ENCODE assay signal across 9 cellular contexts in the genomic region with DNA sequence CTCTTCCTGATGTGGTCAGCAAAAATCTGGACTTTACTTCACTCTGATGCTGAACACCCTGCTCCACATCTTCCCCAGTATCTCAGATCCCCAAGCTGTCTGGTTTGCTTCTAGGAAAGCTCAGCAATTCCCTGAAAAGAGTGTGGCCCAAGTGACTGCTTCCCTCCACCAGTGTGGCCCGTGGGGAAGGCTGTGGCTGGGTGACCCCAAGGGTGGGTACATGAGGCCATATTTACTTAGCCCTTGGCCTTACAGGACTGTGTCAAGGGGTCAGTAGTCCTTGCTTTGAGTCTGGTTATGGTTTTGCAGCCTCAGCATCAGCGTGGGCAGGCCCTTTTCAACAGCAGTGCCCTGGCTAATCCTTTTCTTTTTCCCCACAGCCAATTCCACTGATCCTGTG. TPM values are rescaled to one million over a fixed set of nuclear protein-coding genes. Genes with fewer than 3 reads are reported as not detected.
"Had no signal": no experiment of that assay in that cellular context is flagged by ENCODE, and none has a peak within 500 bp of the region (broad histone marks: within the 10 kb centered on the region; RNA-seq: fewer than 3 reads in every experiment).

No MANE protein-coding gene starts in this region.

RNA-seq across cellular contexts. Expression of a gene that starts 35.8 kb away (rescaled TPM):
- total RNA-seq: activated CD4-positive, alpha-beta T cell treated with anti-CD3 and anti-CD28 coated beads for 36 hours; activated CD8-positive, alpha-beta T cell treated with anti-CD3 and anti-CD28 coated beads, Interleukin-2, amount 10 ng/mL, durations not matched to agents 7 days and 5 days; activated T-helper 2 cell treated with anti-CD3 and anti-CD28 coated beads, Interferon-gamma antibody, Interleukin-2, Interleukin-4, amounts not matched to agents 10 μg/mL and 5 μg/mL and 100 μg/mL, durations not matched to agents 14 hours and 24 hours and 36 hours; bronchial epithelial cell; glomerular endothelial cell; osteocyte; renal cortical epithelial cell; T-helper 1 cell treated with Interleukin-12 subunit alpha and Interleukin-12 subunit beta and Interleukin-4 antibody, amounts not matched to agents 30 ng/mL and 1 ng/mL, for 36 hours had no signal
- polyA plus RNA-seq: neural cell had no signal

RNA-seq across cellular contexts. Expression of a gene that starts 45.6 kb away (rescaled TPM):
- total RNA-seq: activated CD4-positive, alpha-beta T cell treated with anti-CD3 and anti-CD28 coated beads for 36 hours; activated T-helper 2 cell treated with anti-CD3 and anti-CD28 coated beads, Interferon-gamma antibody, Interleukin-2, Interleukin-4, amounts not matched to agents 10 μg/mL and 5 μg/mL and 100 μg/mL, durations not matched to agents 14 hours and 24 hours and 36 hours; bronchial epithelial cell; glomerular endothelial cell; osteocyte; renal cortical epithelial cell; T-helper 1 cell treated with Interleukin-12 subunit alpha and Interleukin-12 subunit beta and Interleukin-4 antibody, amounts not matched to agents 30 ng/mL and 1 ng/mL, for 36 hours had no signal
- polyA plus RNA-seq: neural cell had no signal
